Comparison of ENCODE assay signal across 8 cellular contexts in the genomic region with DNA sequence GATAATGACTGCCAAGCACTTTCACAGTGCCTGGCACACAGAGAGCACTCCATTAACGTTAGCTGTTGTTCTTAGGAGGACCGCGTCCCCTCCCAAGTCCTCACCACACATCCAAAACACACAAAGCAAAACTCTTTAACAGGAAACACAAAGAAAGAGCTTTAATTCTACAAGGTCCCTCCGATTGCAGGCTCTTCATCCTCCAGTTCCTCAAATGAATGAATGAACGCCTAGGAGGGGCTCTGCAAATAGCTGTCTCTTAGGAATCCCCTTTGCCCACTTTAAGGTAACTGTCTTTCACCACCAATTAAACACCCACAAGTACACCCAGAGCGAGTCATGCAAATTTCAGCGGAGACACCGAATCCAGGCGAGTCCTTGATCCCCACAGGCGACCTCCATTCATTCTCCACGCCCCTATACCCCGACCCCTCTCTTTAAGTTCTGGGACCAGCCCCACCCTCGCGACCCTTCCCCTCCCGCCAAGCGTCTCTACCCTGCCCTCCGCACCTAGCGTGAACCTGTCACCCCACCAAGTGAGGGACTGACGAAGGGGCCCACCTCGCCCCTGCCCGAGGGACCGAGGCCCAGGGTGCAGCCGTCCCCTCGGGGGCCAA. TPM values are rescaled to one million over a fixed set of nuclear protein-coding genes. Genes with fewer than 3 reads are reported as not detected.
DNase-seq lines count a peak whose midpoint lies in the region; ATAC-seq and TF ChIP-seq lines count a peak whose summit lies in the region.

No MANE protein-coding gene starts in this region.

- H3K4me3 Mint-ChIP-seq in activated naive CD8-positive, alpha-beta T cell treated with anti-CD3 and anti-CD28 coated beads for 36 hours, result peak overlapping the region; percentile 90
- peak overlapping the region; percentile 94 to 97 for H3K4me3 Mint-ChIP-seq in stimulated activated naive CD8-positive, alpha-beta T cell treated with anti-CD3 and anti-CD28 coated beads, Interleukin-15, amount 100 ng/mL, for 72 hours

- H3K36me3 ChIP-seq in heart left ventricle, result no peaks in the 10 kb centered on the region

- H3K4me1 Mint-ChIP-seq in activated naive CD8-positive, alpha-beta T cell treated with anti-CD3 and anti-CD28 coated beads for 36 hours, result peaks cover 24% of the 10 kb centered on the region
- peaks cover 39% of the 10 kb centered on the region for H3K4me1 Mint-ChIP-seq in stimulated activated naive CD8-positive, alpha-beta T cell treated with anti-CD3 and anti-CD28 coated beads, Interleukin-15, amount 100 ng/mL, for 72 hours

- TF ChIP-seq POLR2A in heart left ventricle (IDR thresholded peaks at IDR 0.05), result no peak

- ATAC-seq in heart left ventricle (peak in 2 of 4 donors; percentile 1 to 3), Right ventricle myocardium inferior (no peak), HG03521 (IDR thresholded peaks at IDR 0.05; ENCODE audit: unreplicated experiment) (peak; percentile 13), HG02884 (IDR thresholded peaks at IDR 0.05; ENCODE audit: unreplicated experiment) (no peak)
- peak; percentile 3 for ATAC-seq in stimulated activated naive CD8-positive, alpha-beta T cell treated with anti-CD3 and anti-CD28 coated beads, Interleukin-15, amount 100 ng/mL, for 72 hours

- intact Hi-C loops in heart left ventricle (cut with DNase I), result no loop called here
- intact Hi-C loops in Right ventricle myocardium inferior (cut with DNase I), result no loop called here

- peaks cover 2% of the 10 kb centered on the region for H3K36me3 Mint-ChIP-seq in activated naive CD8-positive, alpha-beta T cell treated with anti-CD3 and anti-CD28 coated beads for 36 hours

- 1% methylated on average over 24 of the region's 24 CpGs for WGBS in heart left ventricle, 4 donors

- H3K27me3 ChIP-seq in heart left ventricle, result no peaks in the 10 kb centered on the region

- no peak for DNase-seq in heart left ventricle
- no peak for DNase-seq in Right ventricle myocardium inferior (ENCODE audit: missing footprints)
- DNase-seq in activated naive CD8-positive, alpha-beta T cell treated with anti-CD3 and anti-CD28 coated beads for 36 hours, result peak; percentile 11
- DNase-seq in stimulated activated naive CD8-positive, alpha-beta T cell treated with anti-CD3 and anti-CD28 coated beads, Interleukin-15, amount 100 ng/mL, for 72 hours, result peak in 1 of 2 donors; percentile 5
- DNase-seq in SW 1271 (lab: John Stamatoyannopoulos, UW), result no peak

- H3K27ac ChIP-seq in heart left ventricle, result peak overlapping the region; percentile 95 to 100 (median 97)

- H3K9me3 Mint-ChIP-seq in activated naive CD8-positive, alpha-beta T cell treated with anti-CD3 and anti-CD28 coated beads for 36 hours, result no peaks in the 10 kb centered on the region
- H3K9me3 Mint-ChIP-seq in stimulated activated naive CD8-positive, alpha-beta T cell treated with anti-CD3 and anti-CD28 coated beads, Interleukin-15, amount 100 ng/mL, for 72 hours, result no peaks in the 10 kb centered on the region

- H3K27me3 Mint-ChIP-seq in activated naive CD8-positive, alpha-beta T cell treated with anti-CD3 and anti-CD28 coated beads for 36 hours, result no peaks in the 10 kb centered on the region
- H3K27me3 Mint-ChIP-seq in stimulated activated naive CD8-positive, alpha-beta T cell treated with anti-CD3 and anti-CD28 coated beads, Interleukin-15, amount 100 ng/mL, for 72 hours, result no peaks in the 10 kb centered on the region

- peaks cover 0 to 56% (median 41%) of the 10 kb centered on the region in 12 donors for H3K4me1 ChIP-seq in heart left ventricle

- peak overlapping the region; percentile 42 for H3K27ac Mint-ChIP-seq in activated naive CD8-positive, alpha-beta T cell treated with anti-CD3 and anti-CD28 coated beads for 36 hours
- peak overlapping the region; percentile 78 to 100 for H3K27ac Mint-ChIP-seq in stimulated activated naive CD8-positive, alpha-beta T cell treated with anti-CD3 and anti-CD28 coated beads, Interleukin-15, amount 100 ng/mL, for 72 hours

- peak overlapping the region; percentile 94 to 100 (median 96) for H3K4me3 ChIP-seq in heart left ventricle
- H3K4me3 ChIP-seq in iPS-18c (ENCODE audit: insufficient read depth, low read depth, low read length), result peak overlapping the region; percentile 86

- no peaks in the 10 kb centered on the region for H3K9me3 ChIP-seq in heart left ventricle
- no peaks in the 10 kb centered on the region for H3K9me3 ChIP-seq in iPS-18c (ENCODE audit: control insufficient read depth, insufficient read depth, low read length)

- TF ChIP-seq CTCF in heart left ventricle (IDR thresholded peaks at IDR 0.05), result no peak

RNA-seq across cellular contexts. Expression of a gene that starts 0.6 kb away (rescaled TPM):
- total RNA-seq in heart left ventricle, result 10 to 100 TPM; 34.4 to 87.6 (median 55.9) TPM
- polyA plus RNA-seq in heart left ventricle, result 10 to 100 TPM; 16.2 to 19.8 TPM
- 42.6 TPM for total RNA-seq in Right ventricle myocardium inferior
- total RNA-seq in activated naive CD8-positive, alpha-beta T cell treated with anti-CD3 and anti-CD28 coated beads for 36 hours, result 10 to 100 TPM; 23.6 to 28.5 TPM

RNA-seq across cellular contexts. Expression of a gene that starts 34.7 kb away (rescaled TPM):
- total RNA-seq in heart left ventricle (under 1 TPM in 3 of 9 donors, not detected in 6; 0.31 to 0.39 (median 0.32) TPM), Right ventricle myocardium inferior (0.43 TPM)
- polyA plus RNA-seq in heart left ventricle, result under 1 TPM; 0.06 to 0.11 TPM
- total RNA-seq in activated naive CD8-positive, alpha-beta T cell treated with anti-CD3 and anti-CD28 coated beads for 36 hours, result not detected

Comparison
In these comparisons a context has a peak if more than half of its experiments do, and no peak if none do; other contexts are left out.
1. ATAC-seq: peak in HG03521 (single experiment) and stimulated activated naive CD8-positive, alpha-beta T cell treated with anti-CD3 and anti-CD28 coated beads, Interleukin-15, amount 100 ng/mL, for 72 hours (single experiment); none in Right ventricle myocardium inferior (single experiment) and HG02884 (single experiment).